ENCODE assay signal across 1 cellular context in the genomic region with DNA sequence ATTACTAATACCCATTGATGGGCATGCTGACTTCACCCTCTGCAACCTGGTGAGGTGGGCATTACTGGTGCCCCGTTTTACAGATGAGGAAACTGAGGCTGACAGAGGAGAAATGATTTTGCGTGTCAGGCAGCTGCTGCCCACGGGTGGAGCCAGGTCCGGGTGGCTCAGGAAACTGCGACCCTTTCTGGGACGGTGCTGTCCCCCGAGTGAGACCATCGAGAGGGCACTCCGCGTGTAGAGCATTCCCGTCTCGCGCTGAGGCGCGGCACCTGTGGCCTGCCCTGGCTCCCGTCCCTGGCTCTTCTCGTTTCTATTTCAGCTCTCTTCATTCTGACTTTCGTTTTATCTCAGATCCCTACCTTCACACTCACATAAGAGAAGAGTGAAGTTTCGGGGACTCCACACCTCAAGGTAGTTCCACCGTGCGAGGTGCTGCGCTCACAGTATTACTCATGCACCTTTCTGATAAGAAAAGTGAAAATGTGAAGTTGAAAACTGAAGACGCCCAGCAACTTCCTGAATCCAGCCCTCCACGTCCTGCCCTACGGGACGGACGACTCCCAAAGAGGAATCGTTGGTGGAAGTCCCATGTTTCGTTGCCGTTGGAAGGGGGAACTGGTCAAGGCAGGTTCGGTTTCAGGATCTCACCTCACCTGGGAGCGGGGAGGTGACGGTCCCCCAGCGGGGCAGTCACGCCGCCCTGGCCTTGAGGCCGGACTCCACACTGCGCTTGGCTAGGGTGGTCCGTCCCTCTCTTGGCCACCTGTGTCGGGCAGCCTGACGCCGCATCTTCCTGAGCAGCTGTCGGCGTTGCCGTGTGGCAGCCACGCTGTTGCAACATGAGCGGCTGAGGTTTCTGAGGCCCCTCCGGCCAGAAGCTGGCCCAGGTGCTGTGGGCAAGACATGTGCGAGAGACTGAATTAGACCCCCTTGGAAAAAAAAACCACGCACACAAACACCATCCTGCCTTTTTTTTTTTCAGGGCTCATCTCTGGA.
TF ChIP-seq lines count a peak whose summit lies in the region.

No MANE protein-coding gene starts in this region.

TF ChIP-seq in WTC11, 78 proteins besides CTCF, POLR2A, EP300 and RAD21 (continued from another document):
- TF ChIP-seq, protein P1, sequence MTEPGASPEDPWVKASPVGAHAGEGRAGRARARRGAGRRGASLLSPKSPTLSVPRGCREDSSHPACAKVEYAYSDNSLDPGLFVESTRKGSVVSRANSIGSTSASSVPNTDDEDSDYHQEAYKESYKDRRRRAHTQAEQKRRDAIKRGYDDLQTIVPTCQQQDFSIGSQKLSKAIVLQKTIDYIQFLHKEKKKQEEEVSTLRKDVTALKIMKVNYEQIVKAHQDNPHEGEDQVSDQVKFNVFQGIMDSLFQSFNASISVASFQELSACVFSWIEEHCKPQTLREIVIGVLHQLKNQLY (CRISPR knock-in tag; IDR thresholded peaks at IDR 0.05), result no peak
- TF ChIP-seq, protein P2, sequence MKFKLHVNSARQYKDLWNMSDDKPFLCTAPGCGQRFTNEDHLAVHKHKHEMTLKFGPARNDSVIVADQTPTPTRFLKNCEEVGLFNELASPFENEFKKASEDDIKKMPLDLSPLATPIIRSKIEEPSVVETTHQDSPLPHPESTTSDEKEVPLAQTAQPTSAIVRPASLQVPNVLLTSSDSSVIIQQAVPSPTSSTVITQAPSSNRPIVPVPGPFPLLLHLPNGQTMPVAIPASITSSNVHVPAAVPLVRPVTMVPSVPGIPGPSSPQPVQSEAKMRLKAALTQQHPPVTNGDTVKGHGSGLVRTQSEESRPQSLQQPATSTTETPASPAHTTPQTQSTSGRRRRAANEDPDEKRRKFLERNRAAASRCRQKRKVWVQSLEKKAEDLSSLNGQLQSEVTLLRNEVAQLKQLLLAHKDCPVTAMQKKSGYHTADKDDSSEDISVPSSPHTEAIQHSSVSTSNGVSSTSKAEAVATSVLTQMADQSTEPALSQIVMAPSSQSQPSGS (CRISPR knock-in tag; IDR thresholded peaks at IDR 0.05; ENCODE audit: borderline replicate concordance, low read depth), result no peak
